In the genomic region with DNA sequence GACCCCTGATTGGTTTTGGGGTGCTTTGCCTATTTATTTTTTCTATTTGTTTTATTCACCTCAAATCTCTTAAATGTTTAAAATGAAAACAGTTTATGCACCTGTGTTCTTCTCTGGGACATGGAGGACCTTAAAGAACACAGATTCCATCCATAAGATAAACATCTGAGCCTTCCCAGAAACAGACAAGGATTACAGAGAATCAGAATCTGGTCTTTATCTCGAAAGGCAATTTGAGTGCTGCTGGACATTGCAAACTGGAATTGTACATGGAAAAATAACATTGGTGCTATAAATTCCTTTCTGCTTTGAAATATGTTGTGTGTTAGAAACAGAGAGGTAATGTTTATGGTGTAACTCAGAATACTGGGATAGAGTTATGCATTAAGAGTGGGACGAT, we compare ENCODE assay signal across 14 cellular contexts.
"Had no signal": no experiment of that assay in that cellular context is flagged by ENCODE, and none has a peak within 500 bp of the region (broad histone marks: within the 10 kb centered on the region; RNA-seq: fewer than 3 reads in every experiment).

No MANE protein-coding gene starts in this region.

- H3K4me1 Mint-ChIP-seq: neural crest cell, WTC11 had no signal

- H3K9me3 Mint-ChIP-seq: activated CD4-positive, alpha-beta T cell treated with anti-CD3 and anti-CD28 coated beads, Interleukin-2, amount 10 ng/mL, durations not matched to agents 24 days and 14 days; activated T-helper 1 cell treated with anti-CD3 and anti-CD28 coated beads, Interleukin-12 subunit alpha, Interleukin-12 subunit beta, Interleukin-2, Interleukin-4 antibody, amounts not matched to agents 30 ng/mL and 10 ng/mL and 1 ng/mL, durations not matched to agents 14 hours and 24 hours and 36 hours; WTC11 had no signal

- H3K27ac ChIP-seq: epithelial cell of prostate had no signal

- ATAC-seq: WTC11 had no signal

- H3K36me3 ChIP-seq: spleen, tibial artery had no signal

- H3K27me3 ChIP-seq: spleen, tibial artery had no signal

- H3K4me3 Mint-ChIP-seq: activated CD4-positive, alpha-beta T cell treated with anti-CD3 and anti-CD28 coated beads, Interleukin-2, amount 10 ng/mL, durations not matched to agents 24 days and 14 days; activated T-helper 1 cell treated with anti-CD3 and anti-CD28 coated beads, Interleukin-12 subunit alpha, Interleukin-12 subunit beta, Interleukin-2, Interleukin-4 antibody, amounts not matched to agents 30 ng/mL and 10 ng/mL and 1 ng/mL, durations not matched to agents 14 hours and 24 hours and 36 hours; neural crest cell; WTC11 had no signal

- H3K4me3 ChIP-seq: spleen had no signal

- H3K36me3 Mint-ChIP-seq: WTC11 had no signal

- H3K9me3 ChIP-seq: spleen, tibial artery had no signal

- DNase-seq: activated CD4-positive, alpha-beta T cell treated with anti-CD3 and anti-CD28 coated beads, Interleukin-2, amount 10 ng/mL, durations not matched to agents 24 days and 14 days; activated CD8-positive, alpha-beta memory T cell treated with anti-CD3 and anti-CD28 coated beads for 24 hours; activated naive CD4-positive, alpha-beta T cell treated with Interleukin-2 at 50 U/mL for 16 hours; aorta; left ventricle myocardium superior; mesendoderm; spleen; stimulated activated CD4-positive, alpha-beta T cell treated with anti-CD3 and anti-CD28 coated beads, Interleukin-1b, Interleukin-23, amount 100 ng/mL, for 48 hours; SW 1271; tibial artery had no signal

- H3K27ac Mint-ChIP-seq: activated CD4-positive, alpha-beta T cell treated with anti-CD3 and anti-CD28 coated beads, Interleukin-2, amount 10 ng/mL, durations not matched to agents 24 days and 14 days; activated T-helper 1 cell treated with anti-CD3 and anti-CD28 coated beads, Interleukin-12 subunit alpha, Interleukin-12 subunit beta, Interleukin-2, Interleukin-4 antibody, amounts not matched to agents 30 ng/mL and 10 ng/mL and 1 ng/mL, durations not matched to agents 14 hours and 24 hours and 36 hours; WTC11 had no signal
